In genomic region chr19:34926361-34926684, GRCh38 we compare ENCODE assay signal across 1 cellular context.
TF ChIP-seq lines count a peak whose summit lies in the region.

No MANE protein-coding gene starts in this region.

TF ChIP-seq in SK-N-SH, 30 proteins besides CTCF, POLR2A, EP300 and RAD21 (continued from another document):
- TF ChIP-seq TAF1 (IDR thresholded peaks at IDR 0.05; ENCODE audit: borderline replicate concordance, low read depth, low read length) (no peak), ZBTB33 (IDR thresholded peaks at IDR 0.05; ENCODE audit: borderline replicate concordance, low read depth) (no peak), YY1 (IDR thresholded peaks at IDR 0.05; ENCODE audit: low read depth) (no peak), CHD2 (IDR thresholded peaks at IDR 0.05; ENCODE audit: low read length, partially characterized antibody) (no peak), FOXJ3 (CRISPR knock-in tag; IDR thresholded peaks at IDR 0.05) (no peak), USF1 (IDR thresholded peaks at IDR 0.05; ENCODE audit: borderline replicate concordance, low read depth) (no peak), TEAD4 (IDR thresholded peaks at IDR 0.05; ENCODE audit: borderline replicate concordance, insufficient read depth) (no peak), FOXM1 (IDR thresholded peaks at IDR 0.05; ENCODE audit: low read depth) (no peak), REST (IDR thresholded peaks at IDR 0.05; ENCODE audit: low read depth, low read length) (no peak), ELF1 (IDR thresholded peaks at IDR 0.05) (no peak), FOSL2 (IDR thresholded peaks at IDR 0.05; ENCODE audit: borderline replicate concordance, low read depth) (no peak)
